Comparison of ENCODE assay signal across 9 cellular contexts in genomic region chr22:36577019-36577418, GRCh38. TPM values are rescaled to one million over a fixed set of nuclear protein-coding genes. Genes with fewer than 3 reads are reported as not detected.
DNase-seq lines count a peak whose midpoint lies in the region; ATAC-seq and TF ChIP-seq lines count a peak whose summit lies in the region.
"Had no signal": no experiment of that assay in that cellular context is flagged by ENCODE, and none has a peak within 500 bp of the region (broad histone marks: within the 10 kb centered on the region; RNA-seq: fewer than 3 reads in every experiment).

No MANE protein-coding gene starts in this region.

- no peak for TF ChIP-seq CTCF in smooth muscle cell (IDR thresholded peaks at IDR 0.05; ENCODE audit: borderline replicate concordance, insufficient read depth, poor library complexity, severe bottlenecking)
- no peak for TF ChIP-seq CTCF in GM23338 (conservative IDR thresholded peaks at IDR 0.05; ENCODE audit: low read depth in 2 of 2)
- no peak for TF ChIP-seq CTCF in thyroid gland (IDR thresholded peaks at IDR 0.05)

- H3K9me3 ChIP-seq in SJSA1 (replicated peaks): no peaks in the 10 kb centered on the region
- no peaks in the 10 kb centered on the region for H3K9me3 ChIP-seq in smooth muscle cell (replicated peaks; ENCODE audit: low read depth)
- H3K9me3 ChIP-seq in thyroid gland: no peaks in the 10 kb centered on the region

- H3K4me1 ChIP-seq in SJSA1 (replicated peaks): peaks cover 7% of the 10 kb centered on the region
- no peaks in the 10 kb centered on the region for H3K4me1 ChIP-seq in smooth muscle cell (ENCODE audit: low read depth)
- no peaks in the 10 kb centered on the region for H3K4me1 ChIP-seq in GM23338 (ENCODE audit: insufficient read depth)
- no peaks in the 10 kb centered on the region for H3K4me1 ChIP-seq in thyroid gland

- intact Hi-C loops in thyroid gland (cut with DNase I): no loop called here

- ATAC-seq in GM23338 (no peak), HG03520 (IDR thresholded peaks at IDR 0.05; ENCODE audit: unreplicated experiment) (no peak)

- no peak overlapping the region for H3K27ac ChIP-seq in SJSA1
- peak overlapping the region; percentile 19 for H3K27ac ChIP-seq in smooth muscle cell (ENCODE audit: low read depth)
- H3K27ac ChIP-seq in GM23338 (ENCODE audit: low read depth): no peak overlapping the region
- no peak overlapping the region for H3K27ac ChIP-seq in thyroid gland

- H3K9me3 Mint-ChIP-seq in GM23338: no peaks in the 10 kb centered on the region; the same call in 2 of the 3 replicates

- no peaks in the 10 kb centered on the region for H3F3A ChIP-seq in smooth muscle cell (ENCODE audit: low read depth)
- no peaks in the 10 kb centered on the region for H3F3A ChIP-seq in GM23338 (replicated peaks; ENCODE audit: low read depth)

- H3K79me2 ChIP-seq in smooth muscle cell (ENCODE audit: low read depth) (no peaks in the 10 kb centered on the region), GM23338 (replicated peaks; ENCODE audit: insufficient read depth) (no peaks in the 10 kb centered on the region)

- H3K9ac ChIP-seq in smooth muscle cell (ENCODE audit: low read depth): no peak overlapping the region

- H3K9me2 ChIP-seq in GM23338 (ENCODE audit: insufficient read depth): 0 out of 2 replicates have a peak, but pooled peaks cover 2% of the 10 kb centered on the region

- no peaks in the 10 kb centered on the region for H3K36me3 Mint-ChIP-seq in GM23338 (ENCODE audit: low read depth)

- no peaks in the 10 kb centered on the region for H4K20me1 ChIP-seq in smooth muscle cell (ENCODE audit: low read depth)
- H4K20me1 ChIP-seq in GM23338 (replicated peaks; ENCODE audit: insufficient read depth): no peaks in the 10 kb centered on the region

- H3K4me3 ChIP-seq in SJSA1 (no peak overlapping the region), smooth muscle cell (no peak overlapping the region), GM23338 (no peak overlapping the region), thyroid gland (replicated peaks in 1 of 3) (no peak overlapping the region)

- H3K36me3 ChIP-seq in SJSA1 (no peaks in the 10 kb centered on the region), smooth muscle cell (ENCODE audit: low read depth) (no peaks in the 10 kb centered on the region), GM23338 (ENCODE audit: insufficient read depth) (no peaks in the 10 kb centered on the region), thyroid gland (no peaks in the 10 kb centered on the region)

- peak; percentile 39 for DNase-seq in H4 (ENCODE audit: low spot score)
- peak; percentile 88 to 89 for DNase-seq in SJSA1 (ENCODE audit: low read depth in 1 of 2, low spot score in 2 of 2)
- DNase-seq in fibroblast of gingiva (ENCODE audit: low read depth): peak; percentile 57
- DNase-seq in smooth muscle cell (lab: John Stamatoyannopoulos, UW; ENCODE audit: unreplicated experiment): no peak
- DNase-seq in GM23338 (ENCODE audit: low spot score): no peak
- no peak for DNase-seq in thyroid gland
- no peak for DNase-seq in NCI-H1436 treated with DMSO at 0.1 percent for 48 hours (lab: John Stamatoyannopoulos, UW)
- DNase-seq: NCI-H2227 treated with DMSO at 0.1 percent for 48 hours had no signal

- no peak overlapping the region for H3K27ac Mint-ChIP-seq in GM23338

- TF ChIP-seq POLR2A in thyroid gland (IDR thresholded peaks at IDR 0.05): no peak

- H3K4me3 Mint-ChIP-seq in GM23338: no peak overlapping the region

- H2AFZ ChIP-seq in smooth muscle cell (ENCODE audit: low read depth) (no peak overlapping the region), GM23338 (no peak overlapping the region)

- H3K4me2 ChIP-seq in smooth muscle cell: peak overlapping the region; percentile 21
- H3K4me2 ChIP-seq in GM23338: no peak overlapping the region

- peaks cover 6% of the 10 kb centered on the region for H3K27me3 Mint-ChIP-seq in GM23338 (ENCODE audit: insufficient read depth, low read depth, poor library complexity)

- no peaks in the 10 kb centered on the region for H3K4me1 Mint-ChIP-seq in GM23338

- H3K27me3 ChIP-seq in SJSA1 (replicated peaks) (peaks cover 18% of the 10 kb centered on the region; the same call in 1 of the 2 replicates), smooth muscle cell (ENCODE audit: low read depth) (peaks cover 11% of the 10 kb centered on the region), GM23338 (ENCODE audit: insufficient read depth) (no peaks in the 10 kb centered on the region), thyroid gland (no peaks in the 10 kb centered on the region)

- 52% methylated on average over 13 of the region's 13 CpGs for WGBS in smooth muscle cell (ENCODE audit: low lambda C conversion rate)
- 63 to 70% methylated on average over 10 to 13 of the region's 13 CpGs for WGBS in thyroid gland, 2 donors

TF ChIP-seq in GM23338, 12 proteins besides CTCF, POLR2A, EP300 and RAD21 (continues in another document):
- no peak for TF ChIP-seq EZH2 (IDR thresholded peaks at IDR 0.05; ENCODE audit: low read depth, unreplicated experiment)
- no peak for TF ChIP-seq ZNF331 (CRISPR knock-in tag; IDR thresholded peaks at IDR 0.05; ENCODE audit: low read depth)
- no peak for TF ChIP-seq JUNB (IDR thresholded peaks at IDR 0.05; ENCODE audit: unreplicated experiment)
- no peak for TF ChIP-seq ZNF114 (CRISPR knock-in tag; IDR thresholded peaks at IDR 0.05)
- TF ChIP-seq REST (IDR thresholded peaks at IDR 0.05; ENCODE audit: unreplicated experiment): no peak
- no peak for TF ChIP-seq EZH2phosphoT487 (IDR thresholded peaks at IDR 0.05; ENCODE audit: unreplicated experiment)
- TF ChIP-seq CREB1 (CRISPR knock-in tag; IDR thresholded peaks at IDR 0.05; ENCODE audit: low read depth): no peak
- TF ChIP-seq NANOG (IDR thresholded peaks at IDR 0.05; ENCODE audit: borderline replicate concordance): no peak
- no peak for TF ChIP-seq STAT1 (IDR thresholded peaks at IDR 0.05; ENCODE audit: unreplicated experiment)
- TF ChIP-seq, protein P1, sequence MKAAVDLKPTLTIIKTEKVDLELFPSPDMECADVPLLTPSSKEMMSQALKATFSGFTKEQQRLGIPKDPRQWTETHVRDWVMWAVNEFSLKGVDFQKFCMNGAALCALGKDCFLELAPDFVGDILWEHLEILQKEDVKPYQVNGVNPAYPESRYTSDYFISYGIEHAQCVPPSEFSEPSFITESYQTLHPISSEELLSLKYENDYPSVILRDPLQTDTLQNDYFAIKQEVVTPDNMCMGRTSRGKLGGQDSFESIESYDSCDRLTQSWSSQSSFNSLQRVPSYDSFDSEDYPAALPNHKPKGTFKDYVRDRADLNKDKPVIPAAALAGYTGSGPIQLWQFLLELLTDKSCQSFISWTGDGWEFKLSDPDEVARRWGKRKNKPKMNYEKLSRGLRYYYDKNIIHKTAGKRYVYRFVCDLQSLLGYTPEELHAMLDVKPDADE (IDR thresholded peaks at IDR 0.05): no peak

RNA-seq across cellular contexts. Expression of gene EIF3D, which starts 48.1 kb away (rescaled TPM):
- total RNA-seq in H4 (2014; rRNA removed; shearing (Covaris generic)): 320 and 353 TPM in 2 replicates
- 266 and 351 TPM in 2 replicates for total RNA-seq in SJSA1 (2014; rRNA removed; shearing (Covaris generic))
- total RNA-seq in smooth muscle cell: 258 and 323 TPM in 2 replicates
- 82.7 and 101 TPM in 2 replicates for polyA plus RNA-seq in smooth muscle cell
- 360 and 381 TPM in 2 replicates for total RNA-seq in GM23338 (2014; rRNA removed; shearing (Covaris generic))
- 148 and 149 TPM in 2 replicates for polyA plus RNA-seq in GM23338 (2016; fragmentation: Nextera tagmentation; extraction: Ambion mirVana)
- total RNA-seq in thyroid gland: 100 to 1,000 TPM; 213 to 427 (median 309) TPM

Comparison
In these comparisons a context has a peak if more than half of its experiments do, and no peak if none do; other contexts are left out.
1. DNase-seq: peak in H4 (single experiment), SJSA1 (2 of 2) and fibroblast of gingiva (single experiment); none in smooth muscle cell (single experiment), GM23338 (single experiment), thyroid gland (0 of 2) and NCI-H1436 treated with DMSO at 0.1 percent for 48 hours (single experiment).